ENCODE assay signal across 18 cellular contexts in genomic region chr19:21134934-21135366, GRCh38.
"Had no signal": no experiment of that assay in that cellular context is flagged by ENCODE, and none has a peak within 500 bp of the region (broad histone marks: within the 10 kb centered on the region; RNA-seq: fewer than 3 reads in every experiment).

No MANE protein-coding gene starts in this region.

- DNase-seq: effector CD4-positive, alpha-beta T cell; endodermal cell; heart left ventricle; hippocampal formation; mesendoderm; naive B cell; posterior cingulate gyrus; sigmoid colon; stimulated activated CD4-positive, alpha-beta T cell treated with anti-CD3 and anti-CD28 coated beads, Interleukin-2, amount 100 ng/mL, for 24 hours; stimulated activated CD4-positive, alpha-beta T cell treated with anti-CD3 and anti-CD28 coated beads, Interleukin-4, amount 100 ng/mL, for 4 hours; stimulated activated naive B cell treated with anti-CD40 and anti-IgM and Interleukin-4, amounts not matched to agents 10 μg/mL and 1 μg/mL and 100 μg/mL, for 72 hours; stimulated activated naive CD8-positive, alpha-beta T cell treated with anti-CD3 and anti-CD28 coated beads, Interleukin-15, amount 100 ng/mL, for 72 hours; testis had no signal

- H3K27me3 ChIP-seq: heart left ventricle, neutrophil, sigmoid colon, testis, tibial nerve had no signal

- H3K36me3 ChIP-seq: heart left ventricle, neutrophil, sigmoid colon, tibial nerve had no signal

- H3K4me1 ChIP-seq: heart left ventricle, sigmoid colon, testis, tibial nerve had no signal

- FAIRE-seq: frontal cortex had no signal

- H3K9me3 ChIP-seq: heart left ventricle, neutrophil, sigmoid colon, testis, tibial nerve had no signal

- H3K4me3 ChIP-seq: coronary artery, heart left ventricle, sigmoid colon, skin epidermis, testis, tibial nerve had no signal

- H3K27ac ChIP-seq: coronary artery, heart left ventricle, neutrophil, sigmoid colon, skin epidermis, testis, tibial nerve had no signal

- ATAC-seq: heart left ventricle; stimulated activated naive B cell treated with anti-CD40 and anti-IgM and Interleukin-4, amounts not matched to agents 10 μg/mL and 1 μg/mL and 100 μg/mL, for 72 hours; stimulated activated naive CD8-positive, alpha-beta T cell treated with anti-CD3 and anti-CD28 coated beads, Interleukin-15, amount 100 ng/mL, for 72 hours had no signal
